8 cellular contexts compared by ENCODE assay signal in the genomic region with DNA sequence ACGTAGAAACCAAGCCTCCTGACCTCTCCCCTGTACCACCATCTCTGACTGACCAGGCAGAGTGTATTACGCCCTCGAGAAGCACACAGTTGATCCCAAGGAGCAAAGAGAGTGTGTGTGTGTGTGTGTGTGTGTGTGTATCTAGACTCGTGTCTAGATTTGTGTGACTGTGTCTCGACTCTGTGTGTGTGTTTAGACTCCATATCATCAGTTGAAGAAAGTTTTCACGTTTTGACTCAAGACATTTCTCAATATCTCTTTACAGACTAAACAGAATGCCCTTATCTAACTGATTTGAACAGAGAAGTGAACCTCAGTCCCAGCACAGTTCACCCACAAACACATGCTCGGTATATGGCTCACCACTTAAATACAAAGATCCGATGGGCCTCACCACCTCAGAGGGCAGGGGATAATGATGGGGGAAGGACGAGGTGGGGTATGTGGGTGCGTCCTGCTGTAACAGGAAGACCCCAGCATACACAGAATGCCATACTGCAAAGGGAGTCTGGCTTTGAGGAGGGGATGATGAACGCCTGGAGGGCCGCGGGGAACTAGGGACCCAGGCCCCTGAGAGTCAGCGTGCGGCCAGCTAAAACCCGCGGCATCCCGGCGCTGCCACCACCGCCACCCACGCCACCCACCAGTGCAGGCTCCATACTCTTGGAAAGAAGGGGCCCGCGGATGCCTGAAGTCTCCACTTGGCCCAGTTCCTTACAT. TPM values are rescaled to one million over a fixed set of nuclear protein-coding genes. Genes with fewer than 3 reads are reported as not detected.
DNase-seq lines count a peak whose midpoint lies in the region; ATAC-seq and TF ChIP-seq lines count a peak whose summit lies in the region.

No MANE protein-coding gene starts in this region.

- H3K4me1 ChIP-seq in CD8-positive, alpha-beta T cell (ENCODE audit: insufficient read depth, low read length) = peaks cover 13% of the 10 kb centered on the region
- H3K4me1 ChIP-seq in neuron (ENCODE audit: insufficient read depth, low read length) = peaks cover 8% of the 10 kb centered on the region

- no peak for ATAC-seq in CD8-positive, alpha-beta T cell
- ATAC-seq in GM19351 (IDR thresholded peaks at IDR 0.05; ENCODE audit: unreplicated experiment) = peak; percentile 26

- H3K27ac Mint-ChIP-seq in CD8-positive, alpha-beta T cell = peak overlapping the region; percentile 46

- peaks cover 29% of the 10 kb centered on the region for H3K4me1 Mint-ChIP-seq in CD8-positive, alpha-beta T cell (ENCODE audit: low read depth)

- H3K4me3 Mint-ChIP-seq in CD8-positive, alpha-beta T cell = peak overlapping the region; percentile 99

- H2AFZ ChIP-seq in neuron (ENCODE audit: low read depth, low read length) = peak overlapping the region; percentile 76

- H3K9me3 ChIP-seq in CD8-positive, alpha-beta T cell (ENCODE audit: low read length) = no peaks in the 10 kb centered on the region
- peaks cover 10% of the 10 kb centered on the region for H3K9me3 ChIP-seq in neuron (ENCODE audit: low read length)

- no peaks in the 10 kb centered on the region for H3K27me3 Mint-ChIP-seq in CD8-positive, alpha-beta T cell (ENCODE audit: low read depth)

- H3K4me3 ChIP-seq in CD8-positive, alpha-beta T cell (ENCODE audit: low read depth, low read length) = peak overlapping the region; percentile 82
- H3K4me3 ChIP-seq in HL-60 (replicated peaks; ENCODE audit: insufficient read depth, low read length) = peak overlapping the region; percentile 89
- peak overlapping the region; percentile 88 for H3K4me3 ChIP-seq in fibroblast of mammary gland (ENCODE audit: control insufficient read depth, low read depth, low read length)
- H3K4me3 ChIP-seq in neuron (ENCODE audit: low read length) = peak overlapping the region; percentile 83

- peaks cover 5% of the 10 kb centered on the region for H3K36me3 ChIP-seq in CD8-positive, alpha-beta T cell (ENCODE audit: insufficient read depth, low read length)
- H3K36me3 ChIP-seq in neuron (ENCODE audit: insufficient read depth, low read length) = peaks cover 22% of the 10 kb centered on the region

- no peaks in the 10 kb centered on the region for H3K27me3 ChIP-seq in CD8-positive, alpha-beta T cell (ENCODE audit: insufficient read depth, low read length)
- H3K27me3 ChIP-seq in HL-60 (ENCODE audit: insufficient read depth, poor library complexity, severe bottlenecking) = no peaks in the 10 kb centered on the region
- no peaks in the 10 kb centered on the region for H3K27me3 ChIP-seq in neuron (ENCODE audit: insufficient read depth, low read length)

- no peaks in the 10 kb centered on the region for H3K9me3 Mint-ChIP-seq in CD8-positive, alpha-beta T cell

- POLR2A ChIA-PET in CD8-positive, alpha-beta T cell (lab: Charles Lee) = interaction anchor here (0.7 to 1.9 kb wide), 2 partner anchors 37 to 38 kb away, joined by 3 to 8 read pairs; partner anchors contain the start of gene TCTN3

- peak overlapping the region; percentile 52 for H3K27ac ChIP-seq in CD8-positive, alpha-beta T cell (ENCODE audit: low read depth, low read length)
- H3K27ac ChIP-seq in HL-60 (replicated peaks) = peak overlapping the region; percentile 66

- peaks cover 31% of the 10 kb centered on the region for H3K36me3 Mint-ChIP-seq in CD8-positive, alpha-beta T cell

- no peak for TF ChIP-seq CTCF in CD8-positive, alpha-beta T cell (IDR thresholded peaks at IDR 0.05)
- TF ChIP-seq CTCF in HL-60 (IDR thresholded peaks at IDR 0.05; ENCODE audit: insufficient read depth, low read length) (no peak), fibroblast of mammary gland (conservative IDR thresholded peaks at IDR 0.05; ENCODE audit: control insufficient read depth, insufficient read depth, low read depth, low read length) (no peak)

- intact Hi-C loops in CD8-positive, alpha-beta T cell (cut with DNase I, micrococcal nuclease) = loop anchor here (1.0 to 10.0 kb wide), 8 partner anchors 37 to 929 kb away; partner anchors contain the start of genes SORBS1 (in 2 of the 2), TCTN3 (in 2 of the 2), CC2D2B (in 1 of the 2) and CCNJ (in 1 of the 2)

- CTCF ChIA-PET in CD8-positive, alpha-beta T cell (lab: Charles Lee) = interaction anchor here (1.5 kb wide), 1 partner anchor 11 kb away, joined by 4 read pairs; no protein-coding TSS in a partner anchor

- DNase-seq in CD8-positive, alpha-beta T cell = peak in 1 of 7 experiments; percentile 11
- DNase-seq in HL-60 (ENCODE audit: low read depth in 1 of 2, low spot score in 1 of 2) (peak in 1 of 2 experiments; percentile 16), fibroblast of mammary gland (ENCODE audit: low read depth) (peak; percentile 60), NCI-H446 (lab: John Stamatoyannopoulos, UW) (no peak), Ammon's horn (ENCODE audit: low spot score) (no peak)
- DNase-seq in activated CD4-positive, alpha-beta T cell treated with anti-CD3 and anti-CD28 coated beads for 48 hours = peak; percentile 30

RNA-seq across cellular contexts. Expression of gene ALDH18A1, which starts 0.8 kb away (rescaled TPM):
- 10 to 100 TPM in 1 of 2 experiments, 1 to 10 TPM in 1; 8.3 to 11.4 TPM for total RNA-seq in CD8-positive, alpha-beta T cell

RNA-seq across cellular contexts. Expression of gene TCTN3, which starts 38.0 kb away (rescaled TPM):
- 10 to 100 TPM; 14.3 to 15.6 TPM for total RNA-seq in CD8-positive, alpha-beta T cell

Comparison
In these comparisons a context has a peak if more than half of its experiments do, and no peak if none do; other contexts are left out.
1. DNase-seq: peak in activated CD4-positive, alpha-beta T cell treated with anti-CD3 and anti-CD28 coated beads for 48 hours (single experiment) and fibroblast of mammary gland (single experiment); none in NCI-H446 (0 of 2) and Ammon's horn (single experiment).
2. Peak in every context shown above with its lines, with median percentiles within 50 percentile points of each other: H3K4me3 ChIP-seq.